11 cellular contexts compared by ENCODE assay signal in genomic region chr10:13658256-13658655, GRCh38.
"Had no signal": no experiment of that assay in that cellular context is flagged by ENCODE, and none has a peak within 500 bp of the region (broad histone marks: within the 10 kb centered on the region; RNA-seq: fewer than 3 reads in every experiment).

No MANE protein-coding gene starts in this region.

- H3K9ac ChIP-seq: neural progenitor cell, parathyroid adenoma had no signal

- H3K4me3 ChIP-seq: neural progenitor cell, skin epidermis, thyroid gland had no signal

- H3K79me2 ChIP-seq: parathyroid adenoma had no signal

- H3K4me1 ChIP-seq: thyroid gland had no signal

- H3K4me2 ChIP-seq: neural progenitor cell had no signal

- H3K9me3 Mint-ChIP-seq: endodermal cell, neural progenitor cell had no signal

- H3K27me3 ChIP-seq: brain microvascular endothelial cell, neural progenitor cell, thyroid gland had no signal

- DNase-seq: activated CD4-positive, alpha-beta T cell treated with anti-CD3 and anti-CD28 coated beads, Interleukin-2, amount 50 U/mL, for 1 hour; brain microvascular endothelial cell; cerebellar nuclear complex; dermis blood vessel endothelial cell; endodermal cell; mesenchymal stem cell; stimulated activated CD4-positive, alpha-beta T cell treated with anti-CD3 and anti-CD28 coated beads, Interleukin-4, amount 100 ng/mL, for 4 hours; thyroid gland had no signal

- H3K27ac ChIP-seq: brain microvascular endothelial cell, neural progenitor cell, parathyroid adenoma, thyroid gland had no signal

- H3K36me3 ChIP-seq: neural progenitor cell had no signal

- H3K9me3 ChIP-seq: thyroid gland had no signal

- H3K27ac Mint-ChIP-seq: endodermal cell, neural progenitor cell had no signal

- H3K4me3 Mint-ChIP-seq: endodermal cell, neural progenitor cell had no signal
